Comparison of ENCODE assay signal across 20 cellular contexts in genomic region chr5:150519978-150520377, GRCh38. TPM values are rescaled to one million over a fixed set of nuclear protein-coding genes. Genes with fewer than 3 reads are reported as not detected.
DNase-seq lines count a peak whose midpoint lies in the region; ATAC-seq and TF ChIP-seq lines count a peak whose summit lies in the region.
"Had no signal": no experiment of that assay in that cellular context is flagged by ENCODE, and none has a peak within 500 bp of the region (broad histone marks: within the 10 kb centered on the region; RNA-seq: fewer than 3 reads in every experiment).

No MANE protein-coding gene starts in this region.

- CTCF ChIA-PET in RWPE1 (lab: Yijun Ruan, JAX), result interaction anchor here (0.7 to 0.9 kb wide), 2 partner anchors 30 to 33 kb away, joined by 3 read pairs; no protein-coding TSS in a partner anchor

- no peaks in the 10 kb centered on the region for H3K9me3 ChIP-seq in thyroid gland
- H3K9me3 ChIP-seq: BE2C, prostate gland, thoracic aorta had no signal

- H3K4me1 ChIP-seq in thyroid gland, result peaks cover 43 to 63% of the 10 kb centered on the region in 2 donors

- DNase-seq in NCI-H510A treated with DMSO at 0.1 percent for 48 hours (lab: John Stamatoyannopoulos, UW), result peak; percentile 5
- DNase-seq in NCI-H510A (lab: John Stamatoyannopoulos, UW), result no peak
- DNase-seq in RWPE1 (ENCODE audit: low spot score), result no peak
- no peak for DNase-seq in thyroid gland
- no peak for DNase-seq in SIG-M5 (lab: John Stamatoyannopoulos, UW)
- DNase-seq: activated T-cell treated with anti-CD3 and anti-CD28 coated beads, Interleukin-2, amount 50 U/mL, for 24 hours; amniotic stem cell; BE2C; central memory CD4-positive, alpha-beta T cell; left ventricle myocardium superior; NCI-H82; OCI-M1; SHP77 treated with DMSO at 0.1 percent for 48 hours; stimulated activated CD4-positive, alpha-beta T cell treated with anti-CD3 and anti-CD28 coated beads, Interleukin-1b, Interleukin-23, amount 100 ng/mL, for 48 hours; stimulated activated naive B cell treated with anti-CD40 and anti-IgM and Interleukin-4, amounts not matched to agents 10 μg/mL and 1 μg/mL and 100 μg/mL, for 72 hours had no signal

- intact Hi-C loops in thyroid gland (cut with DNase I), result no loop called here

- ATAC-seq in GM18873 (IDR thresholded peaks at IDR 0.05; ENCODE audit: low FRiP score, unreplicated experiment) (no peak), GM21529 (IDR thresholded peaks at IDR 0.05; ENCODE audit: unreplicated experiment) (no peak)
- ATAC-seq: left ventricle myocardium superior; stimulated activated naive B cell treated with anti-CD40 and anti-IgM and Interleukin-4, amounts not matched to agents 10 μg/mL and 1 μg/mL and 100 μg/mL, for 72 hours had no signal

- no peak for TF ChIP-seq POLR2A in thyroid gland (IDR thresholded peaks at IDR 0.05)

- no peak overlapping the region for H3K4me3 ChIP-seq in thyroid gland (replicated peaks in 1 of 3)
- H3K4me3 ChIP-seq: prostate gland, thoracic aorta had no signal

- WGBS in thyroid gland, 2 donors, result 89 to 94% methylated on average over 3 to 4 of the region's 4 CpGs

- peaks cover 11 to 12% of the 10 kb centered on the region in 2 donors for H3K36me3 ChIP-seq in thyroid gland
- H3K36me3 ChIP-seq: prostate gland had no signal

- H3K27ac ChIP-seq in RWPE1, result peak overlapping the region; percentile 97
- H3K27ac ChIP-seq in layer of hippocampus (ENCODE audit: low read depth, low read length), result peak overlapping the region; percentile 27
- H3K27ac ChIP-seq in thyroid gland, result peak overlapping the region in 2 of 3 donors; percentile 14 to 22
- H3K27ac ChIP-seq: prostate gland, thoracic aorta had no signal

- POLR2A ChIA-PET in RWPE1 (lab: Yijun Ruan, JAX; ENCODE audit: low non-redundant PET), result no interaction called here

- TF ChIP-seq CTCF in RWPE1 (conservative IDR thresholded peaks at IDR 0.05; ENCODE audit: low read depth) (no peak), thyroid gland (IDR thresholded peaks at IDR 0.05) (no peak)

- H3K27me3 ChIP-seq in layer of hippocampus (ENCODE audit: control insufficient read depth, insufficient read depth, low read length) (no peaks in the 10 kb centered on the region), thyroid gland (no peaks in the 10 kb centered on the region)
- H3K27me3 ChIP-seq: BE2C had no signal

RNA-seq across cellular contexts. Expression of gene NDST1, which starts 12.0 kb away (rescaled TPM):
- 100 to 1,000 TPM in 2 of 4 donors, 10 to 100 TPM in 2; 84.9 to 171 (median 113) TPM for total RNA-seq in thyroid gland

Comparison
In these comparisons a context has a peak if more than half of its experiments do, and no peak if none do; other contexts are left out.
1. H3K27ac ChIP-seq: peak in every context shown above with its lines; median percentile 97 in RWPE1; 27 in layer of hippocampus; 18 in thyroid gland.